In the genomic region with DNA sequence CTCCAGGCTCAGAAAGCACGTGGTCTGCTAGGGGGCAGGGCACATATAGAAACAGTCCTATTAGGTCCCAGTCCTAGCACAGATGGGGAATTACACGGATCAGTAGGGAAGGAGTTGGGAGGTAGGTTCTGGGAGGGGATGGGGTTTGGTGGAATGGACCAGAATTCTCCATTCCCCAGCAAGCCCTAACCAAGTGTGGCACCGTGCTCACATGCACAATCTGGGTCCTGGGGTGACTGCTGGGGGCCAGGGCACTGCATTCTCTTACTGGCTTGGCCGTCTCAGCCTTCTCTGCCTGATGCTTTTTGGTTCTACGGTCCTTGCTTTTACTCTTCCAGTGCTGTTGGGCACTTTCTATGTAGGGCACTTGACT, we compare ENCODE assay signal across 16 cellular contexts. TPM values are rescaled to one million over a fixed set of nuclear protein-coding genes. Genes with fewer than 3 reads are reported as not detected.
A peak's percentile ranks its signal among the peaks of the same experiment; 100 is the strongest.
DNase-seq lines count a peak whose midpoint lies in the region; ATAC-seq, FAIRE-seq and TF ChIP-seq lines count a peak whose summit lies in the region.
"Had no signal": no experiment of that assay in that cellular context is flagged by ENCODE, and none has a peak within 500 bp of the region (broad histone marks: within the 10 kb centered on the region; RNA-seq: fewer than 3 reads in every experiment).

No MANE protein-coding gene starts in this region.

- H3K4me1 Mint-ChIP-seq in mesothelial cell of epicardium (peaks cover 16% of the 10 kb centered on the region), type B pancreatic cell (ENCODE audit: unreplicated experiment) (peaks cover 42% of the 10 kb centered on the region)
- H3K4me1 Mint-ChIP-seq: memory B cell had no signal

- CTCF ChIA-PET in K562 (lab: Yijun Ruan, JAX; ENCODE audit: low intra/inter-chr PET ratio), result no interaction called here

- BruUV-seq in K562 (replicated peaks; lab: Mats Ljungman, UMichigan), result no TSS peak

- H3K4me3 ChIP-seq in K562, result no peak overlapping the region
- H3K4me3 ChIP-seq: skin epidermis, transverse colon had no signal

- peaks cover 10 to 17% of the 10 kb centered on the region in 2 experiments for H3K4me1 ChIP-seq in K562 (replicated peaks in 1 of 2; ENCODE audit: control insufficient read depth in 2 of 2, insufficient read depth in 2 of 2, low read length in 2 of 2)

- POLR2A ChIA-PET in K562 (lab: Yijun Ruan, JAX), result no interaction called here

- no peaks in the 10 kb centered on the region for H3K9me1 ChIP-seq in K562 (ENCODE audit: control insufficient read depth, insufficient read depth, low read length)

- H3K36me3 Mint-ChIP-seq in mesothelial cell of epicardium (no peaks in the 10 kb centered on the region), type B pancreatic cell (no peaks in the 10 kb centered on the region)
- H3K36me3 Mint-ChIP-seq: memory B cell had no signal

- ATAC-seq in K562 (no peak), HG03280 (IDR thresholded peaks at IDR 0.05; ENCODE audit: unreplicated experiment) (no peak)

- H3K27ac Mint-ChIP-seq in mesothelial cell of epicardium, result peak overlapping the region; percentile 77
- H3K27ac Mint-ChIP-seq in type B pancreatic cell, result peak overlapping the region; percentile 95
- H3K27ac Mint-ChIP-seq: CD4-positive, alpha-beta T cell; memory B cell had no signal

- no peak for TF ChIP-seq POLR2A in K562 (conservative IDR thresholded peaks at IDR 0.05)

- TF ChIP-seq CTCF in K562 (IDR thresholded peaks at IDR 0.05 in 2 of 3, conservative IDR thresholded peaks at IDR 0.05 in 1 of 3; ENCODE audit: insufficient read depth in 2 of 3, low read depth in 1 of 3, low read length in 3 of 3) (no peak), mesothelial cell of epicardium (IDR thresholded peaks at IDR 0.05; ENCODE audit: unreplicated experiment) (no peak), type B pancreatic cell (conservative IDR thresholded peaks at IDR 0.05) (no peak)

- H3K9ac ChIP-seq in K562 (ENCODE audit: insufficient read depth in 1 of 2, low read depth in 2 of 2, low read length in 2 of 2), result no peak overlapping the region

- no peak for FAIRE-seq in K562 (lab: Jason Lieb, UNC)
- FAIRE-seq: colon had no signal

- in situ Hi-C loops in K562 (cut with MboI), result no loop called here

- H2AFZ ChIP-seq in K562 (ENCODE audit: low read depth, low read length), result no peak overlapping the region

- DNase-seq in NCI-H748 treated with DMSO at 0.1 percent for 48 hours (lab: John Stamatoyannopoulos, UW) (peak; percentile 59), NCI-H748 (lab: John Stamatoyannopoulos, UW; ENCODE audit: unreplicated experiment) (no peak), K562 (ENCODE audit: extremely low read depth in 1 of 4, low spot score in 3 of 4) (no peak), mesothelial cell of epicardium (ENCODE audit: low spot score in 2 of 2, unreplicated experiment in 2 of 2) (no peak), type B pancreatic cell (ENCODE audit: extremely low spot score, unreplicated experiment) (no peak), glomerular visceral epithelial cell (ENCODE audit: extremely low spot score) (no peak), head of caudate nucleus (no peak)
- DNase-seq: activated CD4-positive, CD25-positive, alpha-beta regulatory T cell; CD4-positive, alpha-beta T cell; immature natural killer cell; Kasumi-1 had no signal

- H3K27ac ChIP-seq in K562 (ENCODE audit: extremely low read depth, low read depth, low read length), result no peak overlapping the region
- H3K27ac ChIP-seq: transverse colon had no signal

- no peak for TF ChIP-seq RAD21 in K562 (CRISPR knock-in tag; conservative IDR thresholded peaks at IDR 0.05 in 1 of 2, IDR thresholded peaks at IDR 0.05 in 1 of 2)

- no peaks in the 10 kb centered on the region for H4K20me1 ChIP-seq in K562 (replicated peaks; ENCODE audit: control insufficient read depth, insufficient read depth, low read length)

- whole genome bisulfite sequencing in K562 (ENCODE audit: insufficient coverage, low coverage, missing lambda C conversion rate), result 20% methylated on average over 5 of the region's 5 CpGs

- H3K9me3 ChIP-seq in K562 (replicated peaks; ENCODE audit: control insufficient read depth, insufficient read depth, low read depth, low read length), result no peaks in the 10 kb centered on the region
- H3K9me3 ChIP-seq: transverse colon had no signal

- H3K79me2 ChIP-seq in K562 (ENCODE audit: control insufficient read depth, insufficient read depth, low read length), result no peaks in the 10 kb centered on the region

- no peaks in the 10 kb centered on the region for H3K9me3 Mint-ChIP-seq in mesothelial cell of epicardium
- no peaks in the 10 kb centered on the region for H3K9me3 Mint-ChIP-seq in type B pancreatic cell
- H3K9me3 Mint-ChIP-seq: CD4-positive, alpha-beta T cell; immature natural killer cell; memory B cell had no signal

- intact Hi-C loops in K562 (cut with micrococcal nuclease) (loop anchor here (5.0 kb wide), 1 partner anchor 71 kb away; no protein-coding TSS in a partner anchor), head of caudate nucleus (cut with DNase I) (no loop called here)

- peaks cover 15 to 36% of the 10 kb centered on the region in 2 experiments for H3K27me3 ChIP-seq in K562 (ENCODE audit: control insufficient read depth in 2 of 2, insufficient read depth in 2 of 2, low read length in 2 of 2)
- H3K27me3 ChIP-seq: transverse colon had no signal

- H3K36me3 ChIP-seq in K562 (ENCODE audit: control insufficient read depth, insufficient read depth, low read length), result no peaks in the 10 kb centered on the region
- H3K36me3 ChIP-seq: transverse colon had no signal

- no peak for TF ChIP-seq EP300 in K562 (IDR thresholded peaks at IDR 0.05; ENCODE audit: low read length)

- H3K27me3 Mint-ChIP-seq in mesothelial cell of epicardium (ENCODE audit: low read depth) (no peaks in the 10 kb centered on the region), type B pancreatic cell (no peaks in the 10 kb centered on the region)

- no peak overlapping the region for H3K4me3 Mint-ChIP-seq in mesothelial cell of epicardium
- peak overlapping the region; percentile 65 for H3K4me3 Mint-ChIP-seq in type B pancreatic cell
- H3K4me3 Mint-ChIP-seq: CD4-positive, alpha-beta T cell; immature natural killer cell; memory B cell had no signal

- H3K4me2 ChIP-seq in K562 (ENCODE audit: insufficient read depth, low read length), result no peak overlapping the region

TF ChIP-seq in K562, 482 proteins besides CTCF, POLR2A, EP300 and RAD21:
- TF ChIP-seq RBM39 (optimal IDR thresholded peaks at IDR 0.05; ENCODE audit: low read depth, low read length), result no peak
- no peak for TF ChIP-seq NR0B1 (IDR thresholded peaks at IDR 0.05; ENCODE audit: partially characterized antibody)
- no peak for TF ChIP-seq ELF2 (CRISPR knock-in tag; IDR thresholded peaks at IDR 0.05)
- 0 out of 2 replicates have a peak, but pooled peaks have one; percentile 2 for TF ChIP-seq PTTG1 (tag; IDR thresholded peaks at IDR 0.05; ENCODE audit: low read depth)
- no peak for TF ChIP-seq ZNF785 (CRISPR knock-in tag; IDR thresholded peaks at IDR 0.05)
- TF ChIP-seq ZNF75A (CRISPR knock-in tag; IDR thresholded peaks at IDR 0.05), result no peak
- TF ChIP-seq, protein P1, sequence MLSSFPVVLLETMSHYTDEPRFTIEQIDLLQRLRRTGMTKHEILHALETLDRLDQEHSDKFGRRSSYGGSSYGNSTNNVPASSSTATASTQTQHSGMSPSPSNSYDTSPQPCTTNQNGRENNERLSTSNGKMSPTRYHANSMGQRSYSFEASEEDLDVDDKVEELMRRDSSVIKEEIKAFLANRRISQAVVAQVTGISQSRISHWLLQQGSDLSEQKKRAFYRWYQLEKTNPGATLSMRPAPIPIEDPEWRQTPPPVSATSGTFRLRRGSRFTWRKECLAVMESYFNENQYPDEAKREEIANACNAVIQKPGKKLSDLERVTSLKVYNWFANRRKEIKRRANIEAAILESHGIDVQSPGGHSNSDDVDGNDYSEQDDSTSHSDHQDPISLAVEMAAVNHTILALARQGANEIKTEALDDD (IDR thresholded peaks at IDR 0.05), result no peak

RNA-seq across cellular contexts. Expression of gene NENF, which starts 53.9 kb away (rescaled TPM):
- 18.4 and 30.9 TPM in 2 replicates for total RNA-seq in K562 (2011; cell fraction: chromatin; rRNA removed; ENCODE audit: low replicate concordance)
- total RNA-seq in K562 (2011; cell fraction: nucleolus; rRNA removed), result 52.2 and 53.7 TPM in 2 replicates
- 47.9 and 75.6 TPM in 2 replicates for total RNA-seq in K562 (2011; cell fraction: nucleoplasm; rRNA removed)
- total RNA-seq in K562 (2014; rRNA removed) (97.3 and 100 TPM in 2 replicates), K562 (2014; rRNA removed; fragmentation: Illumina TruSeq; extraction: Trizol) (62.9 and 72.8 TPM in 2 replicates), K562 (2015; rRNA removed; fragmentation: Illumina TruSeq; extraction: Trizol) (51.0 and 55.1 TPM in 2 replicates), K562 (2021) (74.0 and 74.4 TPM in 2 replicates), mesothelial cell of epicardium (35.8 to 39.3 TPM (median 36.2 TPM) in 3 replicates), type B pancreatic cell (ENCODE audit: low replicate concordance) (48.9 and 53.7 TPM in 2 replicates)
- polyA plus RNA-seq in K562 (2011; rRNA removed) (87.6 and 92.4 TPM in 2 replicates), K562 (2014; fragmentation: Illumina TruSeq; extraction: Trizol) (53.4 and 59.9 TPM in 2 replicates), K562 (2014; fragmentation: Nextera tagmentation; extraction: Ambion mirVana) (10 to 100 TPM in 1 of 2 experiments, 1 to 10 TPM in 1; 6.1 to 11.4 TPM), K562 (2014; rRNA removed) (89.2 and 95.7 TPM in 2 replicates)
- 66.7 and 98.8 TPM in 2 replicates for polyA plus RNA-seq in K562 (2011; cell fraction: cytosol; rRNA removed)
- 32.2 and 37.6 TPM in 2 replicates for polyA plus RNA-seq in K562 (2011; cell fraction: nucleus; rRNA removed)
- polyA plus RNA-seq in K562 (2012), result 70.5 and 73.8 TPM in 2 replicates
- 20.8 and 22.7 TPM in 2 replicates for polyA minus RNA-seq in K562 (2011; rRNA and poly(A)+ RNA removed)
- 15.7 and 18.1 TPM in 2 replicates for polyA minus RNA-seq in K562 (2011; cell fraction: cytosol; rRNA and poly(A)+ RNA removed)
- 4.0 and 9.8 TPM in 2 replicates for polyA minus RNA-seq in K562 (2011; cell fraction: nucleus; rRNA and poly(A)+ RNA removed)
